11 cellular contexts compared by ENCODE assay signal in genomic region chr5:124704594-124705284, GRCh38.
DNase-seq lines count a peak whose midpoint lies in the region; ATAC-seq, FAIRE-seq and TF ChIP-seq lines count a peak whose summit lies in the region.
"Had no signal": no experiment of that assay in that cellular context is flagged by ENCODE, and none has a peak within 500 bp of the region (broad histone marks: within the 10 kb centered on the region; RNA-seq: fewer than 3 reads in every experiment).

No MANE protein-coding gene starts in this region.

- H3K27ac ChIP-seq in BLaER1 treated with 17β-estradiol and CSF1 and Interleukin-3, amounts not matched to agents 10 nM and 100 nM: no peak overlapping the region
- H3K27ac ChIP-seq in OCI-LY3 (ENCODE audit: low read length): peak overlapping the region; percentile 36; the same call in 1 of the 2 replicates
- H3K27ac ChIP-seq: psoas muscle, SJSA1 had no signal

- DNase-seq in stimulated activated naive CD4-positive, alpha-beta T cell treated with Interleukin-2 at 50 U/mL for 16 hours (lab: John Stamatoyannopoulos, UW): no peak
- no peak for DNase-seq in activated naive CD4-positive, alpha-beta T cell treated with Interleukin-2 at 50 U/mL for 16 hours
- DNase-seq in hepatic stellate cell (ENCODE audit: low spot score) (no peak), H54 (ENCODE audit: insufficient read length, low spot score) (no peak)
- DNase-seq: activated naive CD4-positive, alpha-beta T cell treated with anti-CD3 and anti-CD28 coated beads, Interleukin-2, amount 10 ng/mL, durations not matched to agents 7 days and 5 days; psoas muscle had no signal

- H3K4me3 ChIP-seq in BLaER1 treated with 17β-estradiol and CSF1 and Interleukin-3, amounts not matched to agents 10 nM and 100 nM: 0 out of 20 replicates have a peak overlapping the region, but pooled peaks of 1 of the 10 experiments have one; percentile 4
- peak overlapping the region; percentile 46 for H3K4me3 ChIP-seq in OCI-LY3 (ENCODE audit: low read length)
- H3K4me3 ChIP-seq: psoas muscle, SJSA1 had no signal

- ATAC-seq in GM19397 (IDR thresholded peaks at IDR 0.05; ENCODE audit: unreplicated experiment): peak; percentile 85
- peak; percentile 71 for ATAC-seq in HG03045 (IDR thresholded peaks at IDR 0.05; ENCODE audit: unreplicated experiment)

- peaks cover 0 to 100% (median 68%) of the 10 kb centered on the region in 11 experiments; a peak in 15 of 22 replicates for H4K20me1 ChIP-seq in BLaER1 treated with 17β-estradiol and CSF1 and Interleukin-3, amounts not matched to agents 10 nM and 100 nM
- H4K20me1 ChIP-seq in OCI-LY3 (ENCODE audit: insufficient read depth, low read length): no peaks in the 10 kb centered on the region

- no peaks in the 10 kb centered on the region for H3K9me3 ChIP-seq in BLaER1 treated with 17β-estradiol and CSF1 and Interleukin-3, amounts not matched to agents 10 nM and 100 nM (replicated peaks in 1 of 11)
- no peaks in the 10 kb centered on the region for H3K9me3 ChIP-seq in OCI-LY3 (ENCODE audit: insufficient read depth, low read length)
- H3K9me3 ChIP-seq: psoas muscle, SJSA1 had no signal

- peak overlapping the region; percentile 23 to 92 (median 85); a peak in 21 of 22 replicates for H3K4me2 ChIP-seq in BLaER1 treated with 17β-estradiol and CSF1 and Interleukin-3, amounts not matched to agents 10 nM and 100 nM
- peak overlapping the region; percentile 92 for H3K4me2 ChIP-seq in OCI-LY3 (ENCODE audit: low read length)

- peaks cover 0 to 5% (median 0%) of the 10 kb centered on the region in 11 experiments; a peak in 5 of 22 replicates for H3K27me3 ChIP-seq in BLaER1 treated with 17β-estradiol and CSF1 and Interleukin-3, amounts not matched to agents 10 nM and 100 nM
- peaks cover 4% of the 10 kb centered on the region; the same call in 1 of the 2 replicates for H3K27me3 ChIP-seq in OCI-LY3 (ENCODE audit: low read depth, low read length)
- H3K27me3 ChIP-seq: SJSA1 had no signal

- H3K9ac ChIP-seq in BLaER1 treated with 17β-estradiol and CSF1 and Interleukin-3, amounts not matched to agents 10 nM and 100 nM: no peak overlapping the region
- no peak overlapping the region for H3K9ac ChIP-seq in OCI-LY3 (ENCODE audit: low read length)

- peaks cover 60 to 87% (median 74%) of the 10 kb centered on the region in 10 experiments for H3K4me1 ChIP-seq in BLaER1 treated with 17β-estradiol and CSF1 and Interleukin-3, amounts not matched to agents 10 nM and 100 nM
- H3K4me1 ChIP-seq in OCI-LY3 (ENCODE audit: low read length): peaks cover 64% of the 10 kb centered on the region

- H3K36me3 ChIP-seq in BLaER1 treated with 17β-estradiol and CSF1 and Interleukin-3, amounts not matched to agents 10 nM and 100 nM: peaks cover 0 to 65% (median 17%) of the 10 kb centered on the region in 11 experiments; a peak in 13 of 22 replicates
- H3K36me3 ChIP-seq in OCI-LY3 (replicated peaks; ENCODE audit: low read depth, low read length): no peaks in the 10 kb centered on the region

- no peak overlapping the region for H2AFZ ChIP-seq in OCI-LY3 (ENCODE audit: low read depth, low read length)

- 0 out of 2 replicates have a peak, but pooled peaks cover 3% of the 10 kb centered on the region for H3K79me2 ChIP-seq in OCI-LY3 (ENCODE audit: low read length)

- no peak for TF ChIP-seq CTCF in OCI-LY3 (IDR thresholded peaks at IDR 0.05; ENCODE audit: low read depth, low read length)

- no peak for FAIRE-seq in H54 (lab: Jason Lieb, UNC)

- no peak for TF ChIP-seq POLR2A in H54 (IDR thresholded peaks at IDR 0.05; ENCODE audit: low read depth, low read length)
